ENCODE assay signal across 28 cellular contexts in genomic region chr9:93508207-93508606, GRCh38. TPM values are rescaled to one million over a fixed set of nuclear protein-coding genes. Genes with fewer than 3 reads are reported as not detected.
A peak's percentile ranks its signal among the peaks of the same experiment; 100 is the strongest.
DNase-seq lines count a peak whose midpoint lies in the region; ATAC-seq and TF ChIP-seq lines count a peak whose summit lies in the region.
"Had no signal": no experiment of that assay in that cellular context is flagged by ENCODE, and none has a peak within 500 bp of the region (broad histone marks: within the 10 kb centered on the region; RNA-seq: fewer than 3 reads in every experiment).

No MANE protein-coding gene starts in this region.

- CTCF ChIA-PET in activated CD8-positive, alpha-beta T cell treated with anti-CD3 and anti-CD28 coated beads, Interleukin-2, amount 10 ng/mL, durations not matched to agents 7 days and 5 days (lab: Charles Lee): interaction anchor here (3.4 kb wide), 1 partner anchor 58 kb away, joined by 14 read pairs; no protein-coding TSS in a partner anchor
- CTCF ChIA-PET in activated CD8-positive, alpha-beta T cell treated with anti-CD3 and anti-CD28 coated beads for 36 hours (lab: Charles Lee): no interaction called here

- peak overlapping the region; percentile 13 for H3K27ac ChIP-seq in vagina
- no peak overlapping the region for H3K27ac ChIP-seq in ovary
- H3K27ac ChIP-seq: brain microvascular endothelial cell, left ventricle myocardium inferior, transverse colon, VCaP had no signal

- no peak for ATAC-seq in activated CD8-positive, alpha-beta T cell treated with anti-CD3 and anti-CD28 coated beads, Interleukin-2, amount 10 ng/mL, durations not matched to agents 7 days and 5 days
- ATAC-seq in activated CD8-positive, alpha-beta T cell treated with anti-CD3 and anti-CD28 coated beads for 36 hours: no peak
- ATAC-seq in natural killer cell: no peak

- peak; percentile 15 for DNase-seq in activated CD8-positive, alpha-beta T cell treated with anti-CD3 and anti-CD28 coated beads, Interleukin-2, amount 10 ng/mL, durations not matched to agents 7 days and 5 days
- no peak for DNase-seq in activated CD8-positive, alpha-beta T cell treated with anti-CD3 and anti-CD28 coated beads for 36 hours
- no peak for DNase-seq in activated T-helper 2 cell treated with anti-CD3 and anti-CD28 coated beads, Interferon-gamma antibody, Interleukin-2, Interleukin-4, amounts not matched to agents 10 μg/mL and 5 μg/mL and 100 μg/mL, durations not matched to agents 14 hours and 24 hours and 36 hours (ENCODE audit: low spot score)
- DNase-seq in natural killer cell (no peak), vagina (ENCODE audit: extremely low spot score in 2 of 2) (no peak), DMS53 (lab: John Stamatoyannopoulos, UW) (no peak), NCI-H1105 treated with DMSO at 0.1 percent for 48 hours (lab: John Stamatoyannopoulos, UW) (no peak), ovary (no peak)
- DNase-seq: activated CD4-positive, alpha-beta T cell treated with anti-CD3 and anti-CD28 coated beads for 36 hours; activated naive CD4-positive, alpha-beta T cell treated with Interleukin-2 at 50 U/mL for 16 hours; activated T-cell treated with anti-CD3 and anti-CD28 coated beads, Interleukin-2, amount 50 U/mL, for 48 hours; AML-193; amygdala; brain microvascular endothelial cell; effector CD8-positive, alpha-beta T cell; KBM-7; left ventricle myocardium inferior; MG63; NCI-H1930; NCI-H2171 treated with DMSO at 0.1 percent for 48 hours; NCI-H510A; occipital lobe; stimulated activated CD4-positive, alpha-beta T cell treated with anti-CD3 and anti-CD28 coated beads, Interleukin-4, amount 100 ng/mL, for 24 hours; T1000; transverse colon had no signal

- TF ChIP-seq EP300 in ovary (IDR thresholded peaks at IDR 0.05): no peak

- TF ChIP-seq CTCF in activated CD8-positive, alpha-beta T cell treated with anti-CD3 and anti-CD28 coated beads for 36 hours (IDR thresholded peaks at IDR 0.05): no peak
- TF ChIP-seq CTCF in natural killer cell (IDR thresholded peaks at IDR 0.05) (no peak), vagina (IDR thresholded peaks at IDR 0.05) (no peak), ovary (IDR thresholded peaks at IDR 0.05) (no peak)

- POLR2A ChIA-PET in activated CD8-positive, alpha-beta T cell treated with anti-CD3 and anti-CD28 coated beads, Interleukin-2, amount 10 ng/mL, durations not matched to agents 7 days and 5 days (lab: Charles Lee): no interaction called here
- POLR2A ChIA-PET in activated CD8-positive, alpha-beta T cell treated with anti-CD3 and anti-CD28 coated beads for 36 hours (lab: Charles Lee): no interaction called here

- intact Hi-C loops in activated CD8-positive, alpha-beta T cell treated with anti-CD3 and anti-CD28 coated beads for 36 hours (cut with micrococcal nuclease): no loop called here
- intact Hi-C loops in activated T-helper 2 cell treated with anti-CD3 and anti-CD28 coated beads, Interferon-gamma antibody, Interleukin-2, Interleukin-4, amounts not matched to agents 10 μg/mL and 5 μg/mL and 100 μg/mL, durations not matched to agents 14 hours and 24 hours and 36 hours (cut with micrococcal nuclease): no loop called here
- intact Hi-C loops in natural killer cell (cut with micrococcal nuclease): no loop called here
- intact Hi-C loops in vagina (cut with DNase I): no loop called here
- intact Hi-C loops in ovary (cut with DNase I): no loop called here

- TF ChIP-seq POLR2A in vagina (IDR thresholded peaks at IDR 0.05): no peak
- no peak for TF ChIP-seq POLR2A in ovary (IDR thresholded peaks at IDR 0.05)

- H3K27me3 Mint-ChIP-seq in activated CD8-positive, alpha-beta T cell treated with anti-CD3 and anti-CD28 coated beads, Interleukin-2, amount 10 ng/mL, durations not matched to agents 7 days and 5 days (ENCODE audit: low read depth): no peaks in the 10 kb centered on the region
- H3K27me3 Mint-ChIP-seq in activated CD8-positive, alpha-beta T cell treated with anti-CD3 and anti-CD28 coated beads for 36 hours: no peaks in the 10 kb centered on the region
- H3K27me3 Mint-ChIP-seq in activated T-helper 2 cell treated with anti-CD3 and anti-CD28 coated beads, Interferon-gamma antibody, Interleukin-2, Interleukin-4, amounts not matched to agents 10 μg/mL and 5 μg/mL and 100 μg/mL, durations not matched to agents 14 hours and 24 hours and 36 hours (ENCODE audit: low read depth): no peaks in the 10 kb centered on the region
- H3K27me3 Mint-ChIP-seq in natural killer cell (ENCODE audit: low read depth in 2 of 2): no peaks in the 10 kb centered on the region
- H3K27me3 Mint-ChIP-seq: activated CD4-positive, alpha-beta T cell treated with anti-CD3 and anti-CD28 coated beads for 36 hours had no signal

- H3K4me3 ChIP-seq in vagina (no peak overlapping the region), ovary (no peak overlapping the region)
- H3K4me3 ChIP-seq: HAP-1, left ventricle myocardium inferior, MG63, transverse colon had no signal

- H3K36me3 ChIP-seq in vagina (no peaks in the 10 kb centered on the region), ovary (no peaks in the 10 kb centered on the region)
- H3K36me3 ChIP-seq: left ventricle myocardium inferior, transverse colon had no signal

- no peak overlapping the region for H3K4me3 Mint-ChIP-seq in activated CD8-positive, alpha-beta T cell treated with anti-CD3 and anti-CD28 coated beads, Interleukin-2, amount 10 ng/mL, durations not matched to agents 7 days and 5 days
- no peak overlapping the region for H3K4me3 Mint-ChIP-seq in activated CD8-positive, alpha-beta T cell treated with anti-CD3 and anti-CD28 coated beads for 36 hours
- H3K4me3 Mint-ChIP-seq in activated T-helper 2 cell treated with anti-CD3 and anti-CD28 coated beads, Interferon-gamma antibody, Interleukin-2, Interleukin-4, amounts not matched to agents 10 μg/mL and 5 μg/mL and 100 μg/mL, durations not matched to agents 14 hours and 24 hours and 36 hours (ENCODE audit: low read depth): no peak overlapping the region
- no peak overlapping the region for H3K4me3 Mint-ChIP-seq in natural killer cell
- H3K4me3 Mint-ChIP-seq: activated CD4-positive, alpha-beta T cell treated with anti-CD3 and anti-CD28 coated beads for 36 hours; mesothelial cell of epicardium had no signal

- H3K27ac Mint-ChIP-seq in activated CD8-positive, alpha-beta T cell treated with anti-CD3 and anti-CD28 coated beads, Interleukin-2, amount 10 ng/mL, durations not matched to agents 7 days and 5 days: no peak overlapping the region
- no peak overlapping the region for H3K27ac Mint-ChIP-seq in activated CD8-positive, alpha-beta T cell treated with anti-CD3 and anti-CD28 coated beads for 36 hours
- peak overlapping the region; percentile 20 for H3K27ac Mint-ChIP-seq in activated T-helper 2 cell treated with anti-CD3 and anti-CD28 coated beads, Interferon-gamma antibody, Interleukin-2, Interleukin-4, amounts not matched to agents 10 μg/mL and 5 μg/mL and 100 μg/mL, durations not matched to agents 14 hours and 24 hours and 36 hours
- peak overlapping the region; percentile 40 to 95 for H3K27ac Mint-ChIP-seq in natural killer cell
- H3K27ac Mint-ChIP-seq: mesothelial cell of epicardium had no signal

- H3K27me3 ChIP-seq in vagina: no peaks in the 10 kb centered on the region
- H3K27me3 ChIP-seq in ovary: no peaks in the 10 kb centered on the region
- H3K27me3 ChIP-seq: brain microvascular endothelial cell, MG63, transverse colon had no signal

- H3K9me3 Mint-ChIP-seq in activated CD8-positive, alpha-beta T cell treated with anti-CD3 and anti-CD28 coated beads, Interleukin-2, amount 10 ng/mL, durations not matched to agents 7 days and 5 days (ENCODE audit: insufficient read depth): no peaks in the 10 kb centered on the region
- no peaks in the 10 kb centered on the region for H3K9me3 Mint-ChIP-seq in activated CD8-positive, alpha-beta T cell treated with anti-CD3 and anti-CD28 coated beads for 36 hours
- H3K9me3 Mint-ChIP-seq in activated T-helper 2 cell treated with anti-CD3 and anti-CD28 coated beads, Interferon-gamma antibody, Interleukin-2, Interleukin-4, amounts not matched to agents 10 μg/mL and 5 μg/mL and 100 μg/mL, durations not matched to agents 14 hours and 24 hours and 36 hours: no peaks in the 10 kb centered on the region
- H3K9me3 Mint-ChIP-seq in natural killer cell: no peaks in the 10 kb centered on the region
- H3K9me3 Mint-ChIP-seq: mesothelial cell of epicardium had no signal

- peaks cover 33% of the 10 kb centered on the region for H3K36me3 Mint-ChIP-seq in activated CD8-positive, alpha-beta T cell treated with anti-CD3 and anti-CD28 coated beads, Interleukin-2, amount 10 ng/mL, durations not matched to agents 7 days and 5 days (ENCODE audit: low read depth)
- peaks cover 36% of the 10 kb centered on the region for H3K36me3 Mint-ChIP-seq in activated CD8-positive, alpha-beta T cell treated with anti-CD3 and anti-CD28 coated beads for 36 hours (ENCODE audit: low read depth)
- peaks cover 62% of the 10 kb centered on the region for H3K36me3 Mint-ChIP-seq in activated T-helper 2 cell treated with anti-CD3 and anti-CD28 coated beads, Interferon-gamma antibody, Interleukin-2, Interleukin-4, amounts not matched to agents 10 μg/mL and 5 μg/mL and 100 μg/mL, durations not matched to agents 14 hours and 24 hours and 36 hours (ENCODE audit: low read depth)
- no peaks in the 10 kb centered on the region for H3K36me3 Mint-ChIP-seq in natural killer cell

- H3K4me1 Mint-ChIP-seq in activated CD8-positive, alpha-beta T cell treated with anti-CD3 and anti-CD28 coated beads, Interleukin-2, amount 10 ng/mL, durations not matched to agents 7 days and 5 days (ENCODE audit: low read depth): peaks cover 35% of the 10 kb centered on the region
- H3K4me1 Mint-ChIP-seq in activated CD8-positive, alpha-beta T cell treated with anti-CD3 and anti-CD28 coated beads for 36 hours (ENCODE audit: low read depth): peaks cover 60% of the 10 kb centered on the region
- peaks cover 50% of the 10 kb centered on the region for H3K4me1 Mint-ChIP-seq in activated T-helper 2 cell treated with anti-CD3 and anti-CD28 coated beads, Interferon-gamma antibody, Interleukin-2, Interleukin-4, amounts not matched to agents 10 μg/mL and 5 μg/mL and 100 μg/mL, durations not matched to agents 14 hours and 24 hours and 36 hours (ENCODE audit: low read depth)
- H3K4me1 Mint-ChIP-seq in natural killer cell: peaks cover 77 to 84% of the 10 kb centered on the region in 2 donors

- 59 to 98% (median 94%) methylated on average over 2 of the region's 2 CpGs for WGBS in ovary, 3 donors

- H3K4me1 ChIP-seq in vagina: peaks cover 19% of the 10 kb centered on the region
- peaks cover 8% of the 10 kb centered on the region for H3K4me1 ChIP-seq in ovary (ENCODE audit: insufficient read depth)
- H3K4me1 ChIP-seq: HAP-1 had no signal

- H3K9me3 ChIP-seq in vagina (no peaks in the 10 kb centered on the region), ovary (no peaks in the 10 kb centered on the region)
- H3K9me3 ChIP-seq: HAP-1, left ventricle myocardium inferior, MG63, transverse colon had no signal

RNA-seq across cellular contexts. Expression of gene FAM120AOS, which starts 54.8 kb away (rescaled TPM):
- total RNA-seq in activated CD8-positive, alpha-beta T cell treated with anti-CD3 and anti-CD28 coated beads, Interleukin-2, amount 10 ng/mL, durations not matched to agents 7 days and 5 days: 10 to 100 TPM; 35.1 to 36.5 TPM
- total RNA-seq in activated CD8-positive, alpha-beta T cell treated with anti-CD3 and anti-CD28 coated beads for 36 hours: 10 to 100 TPM; 32.8 to 36.4 TPM
- 40.9 and 41.1 TPM in 2 replicates for total RNA-seq in activated T-helper 2 cell treated with anti-CD3 and anti-CD28 coated beads, Interferon-gamma antibody, Interleukin-2, Interleukin-4, amounts not matched to agents 10 μg/mL and 5 μg/mL and 100 μg/mL, durations not matched to agents 14 hours and 24 hours and 36 hours
- 10 to 100 TPM; 36.7 to 49.7 (median 45.3) TPM for total RNA-seq in natural killer cell
- 41.5 TPM for total RNA-seq in vagina
- total RNA-seq in ovary: 10 to 100 TPM; 38.3 to 49.0 (median 40.3) TPM
- 10 to 100 TPM; 38.1 to 73.9 TPM for polyA plus RNA-seq in ovary

RNA-seq across cellular contexts. Expression of gene FAM120A, which starts 56.7 kb away (rescaled TPM):
- 100 to 1,000 TPM; 139 to 141 TPM for total RNA-seq in activated CD8-positive, alpha-beta T cell treated with anti-CD3 and anti-CD28 coated beads, Interleukin-2, amount 10 ng/mL, durations not matched to agents 7 days and 5 days
- total RNA-seq in activated CD8-positive, alpha-beta T cell treated with anti-CD3 and anti-CD28 coated beads for 36 hours: 100 to 1,000 TPM; 121 to 125 TPM
- 163 and 166 TPM in 2 replicates for total RNA-seq in activated T-helper 2 cell treated with anti-CD3 and anti-CD28 coated beads, Interferon-gamma antibody, Interleukin-2, Interleukin-4, amounts not matched to agents 10 μg/mL and 5 μg/mL and 100 μg/mL, durations not matched to agents 14 hours and 24 hours and 36 hours
- 10 to 100 TPM; 87.7 to 96.1 (median 91.5) TPM for total RNA-seq in natural killer cell
- 98.2 TPM for total RNA-seq in vagina
- 100 to 1,000 TPM in 2 of 7 donors, 10 to 100 TPM in 5; 65.2 to 130 (median 84.0) TPM for total RNA-seq in ovary
- polyA plus RNA-seq in ovary: 10 to 100 TPM; 37.9 to 74.3 TPM

Comparison
In these comparisons a context has a peak if more than half of its experiments do, and no peak if none do; other contexts are left out.
1. H3K27ac Mint-ChIP-seq: peak in activated T-helper 2 cell treated with anti-CD3 and anti-CD28 coated beads, Interferon-gamma antibody, Interleukin-2, Interleukin-4, amounts not matched to agents 10 μg/mL and 5 μg/mL and 100 μg/mL, durations not matched to agents 14 hours and 24 hours and 36 hours (single experiment) and natural killer cell (2 of 2); none in activated CD8-positive, alpha-beta T cell treated with anti-CD3 and anti-CD28 coated beads, Interleukin-2, amount 10 ng/mL, durations not matched to agents 7 days and 5 days (single experiment) and activated CD8-positive, alpha-beta T cell treated with anti-CD3 and anti-CD28 coated beads for 36 hours (single experiment).